11 cellular contexts compared by ENCODE assay signal in the genomic region with DNA sequence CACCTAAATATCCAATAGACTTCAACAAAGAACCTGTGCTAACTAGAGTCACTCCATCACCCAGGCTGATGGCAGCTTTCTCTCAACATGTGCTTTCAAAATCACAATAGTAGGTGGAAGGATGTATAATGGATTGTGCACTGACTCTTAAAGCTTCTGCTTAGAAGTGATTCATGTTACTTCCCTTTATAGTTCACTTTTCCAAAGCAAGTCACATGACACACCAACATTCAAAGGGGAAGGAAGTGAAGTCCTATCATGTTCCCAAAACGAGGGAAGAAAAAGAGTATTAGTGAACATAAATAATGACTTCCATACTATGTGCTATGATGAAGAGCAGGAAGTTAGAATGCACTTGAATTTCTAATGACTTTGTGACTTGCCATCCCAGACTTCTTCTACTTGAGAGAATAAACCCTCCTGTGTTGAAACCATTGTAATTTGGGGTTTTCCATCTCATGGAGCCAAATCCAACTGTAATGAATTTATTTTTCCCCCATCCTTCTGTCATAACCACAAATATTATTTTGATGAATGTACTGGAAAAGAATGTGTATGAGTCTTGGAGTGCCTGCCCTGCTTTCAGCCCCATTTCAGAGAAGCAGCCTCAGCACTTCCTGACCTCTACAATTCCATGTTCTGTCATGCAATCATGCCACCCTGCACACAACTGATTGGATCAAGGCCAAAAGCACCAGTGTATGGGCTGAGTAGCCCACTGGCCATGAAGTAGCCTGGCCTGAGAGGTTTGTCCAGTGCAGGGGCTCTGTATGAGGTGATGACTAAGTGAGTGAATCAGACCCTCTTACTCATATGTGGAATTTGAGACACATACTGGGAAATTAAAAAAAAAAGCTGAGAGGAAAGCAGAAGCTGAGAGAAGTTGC.
DNase-seq lines count a peak whose midpoint lies in the region; ATAC-seq and TF ChIP-seq lines count a peak whose summit lies in the region.
"Had no signal": no experiment of that assay in that cellular context is flagged by ENCODE, and none has a peak within 500 bp of the region (broad histone marks: within the 10 kb centered on the region; RNA-seq: fewer than 3 reads in every experiment).

No MANE protein-coding gene starts in this region.

- WGBS in GM23248 (ENCODE audit: low coverage in 1 of 2, low lambda C conversion rate in 2 of 2, missing lambda C conversion rate in 2 of 2), 2 experiments: 0% methylated on average over 1 of the region's 1 CpG
- WGBS in gastroesophageal sphincter (ENCODE audit: low coverage in 1 of 2), 2 donors: 27 to 63% methylated on average over 1 of the region's 1 CpG

- H3F3A ChIP-seq in GM23248 (ENCODE audit: insufficient read depth): peaks cover 53% of the 10 kb centered on the region

- H3K4me1 ChIP-seq in GM23248 (ENCODE audit: insufficient read depth) (peaks cover 43% of the 10 kb centered on the region), gastroesophageal sphincter (peaks cover 0 to 21% (median 9%) of the 10 kb centered on the region in 3 donors)

- H3K4me3 ChIP-seq in GM23248: peak overlapping the region; percentile 1; the same call in 1 of the 2 replicates
- no peak overlapping the region for H3K4me3 ChIP-seq in gastroesophageal sphincter

- peak; percentile 28 for DNase-seq in 8988T
- peak; percentile 97 for DNase-seq in GM23248
- peak; percentile 78 for DNase-seq in T1000 (lab: John Stamatoyannopoulos, UW)
- no peak for DNase-seq in anterior cingulate cortex (lab: John Stamatoyannopoulos, UW)
- no peak for DNase-seq in iPS-NIHi7 (ENCODE audit: extremely low spot score)
- DNase-seq in NCI-H1694 treated with DMSO at 0.1 percent for 48 hours (lab: John Stamatoyannopoulos, UW): no peak
- DNase-seq in activated CD4-positive, alpha-beta T cell treated with anti-CD3 and anti-CD28 coated beads, Interleukin-2, amount 50 U/mL, for 1 hour: no peak
- DNase-seq: activated gamma-delta T cell treated with Interleukin-2 at 50 U/mL for 16 hours, natural killer cell, T-cell had no signal

- peak overlapping the region; percentile 31 for H3K4me2 ChIP-seq in GM23248 (ENCODE audit: unreplicated experiment)

- ATAC-seq in gastroesophageal sphincter: peak; percentile 12
- ATAC-seq: T-cell had no signal

- H3K27me3 ChIP-seq in GM23248 (replicated peaks; ENCODE audit: insufficient read depth): no peaks in the 10 kb centered on the region
- H3K27me3 ChIP-seq in gastroesophageal sphincter: no peaks in the 10 kb centered on the region

- H2AFZ ChIP-seq in GM23248: peak overlapping the region; percentile 45; the same call in 1 of the 2 replicates

- no peak overlapping the region for H3K9ac ChIP-seq in GM23248

- H3K27ac ChIP-seq in GM23248 (peak overlapping the region; percentile 89), gastroesophageal sphincter (no peak overlapping the region)

- no peaks in the 10 kb centered on the region for H3K9me3 ChIP-seq in GM23248 (ENCODE audit: low read depth)
- H3K9me3 ChIP-seq in gastroesophageal sphincter: no peaks in the 10 kb centered on the region

- no peaks in the 10 kb centered on the region for H3K36me3 ChIP-seq in GM23248 (ENCODE audit: low read depth)
- no peaks in the 10 kb centered on the region for H3K36me3 ChIP-seq in gastroesophageal sphincter

- no peak for TF ChIP-seq EP300 in gastroesophageal sphincter (IDR thresholded peaks at IDR 0.05)

- no peaks in the 10 kb centered on the region for H3K9me2 ChIP-seq in GM23248 (ENCODE audit: insufficient read depth)

- TF ChIP-seq POLR2A in gastroesophageal sphincter (IDR thresholded peaks at IDR 0.05): no peak

- no peak for TF ChIP-seq CTCF in gastroesophageal sphincter (IDR thresholded peaks at IDR 0.05)

- no peaks in the 10 kb centered on the region for H4K20me1 ChIP-seq in GM23248 (ENCODE audit: insufficient read depth)

- in situ Hi-C loops in GM23248 (cut with MboI): no loop called here

- H3K79me2 ChIP-seq in GM23248 (ENCODE audit: insufficient read depth): no peaks in the 10 kb centered on the region

Comparison
In these comparisons a context has a peak if more than half of its experiments do, and no peak if none do; other contexts are left out.
1. DNase-seq: peak in 8988T (single experiment), GM23248 (single experiment) and T1000 (single experiment); none in anterior cingulate cortex (0 of 58), iPS-NIHi7 (single experiment), NCI-H1694 treated with DMSO at 0.1 percent for 48 hours (single experiment) and activated CD4-positive, alpha-beta T cell treated with anti-CD3 and anti-CD28 coated beads, Interleukin-2, amount 50 U/mL, for 1 hour (single experiment).